In the genomic region with DNA sequence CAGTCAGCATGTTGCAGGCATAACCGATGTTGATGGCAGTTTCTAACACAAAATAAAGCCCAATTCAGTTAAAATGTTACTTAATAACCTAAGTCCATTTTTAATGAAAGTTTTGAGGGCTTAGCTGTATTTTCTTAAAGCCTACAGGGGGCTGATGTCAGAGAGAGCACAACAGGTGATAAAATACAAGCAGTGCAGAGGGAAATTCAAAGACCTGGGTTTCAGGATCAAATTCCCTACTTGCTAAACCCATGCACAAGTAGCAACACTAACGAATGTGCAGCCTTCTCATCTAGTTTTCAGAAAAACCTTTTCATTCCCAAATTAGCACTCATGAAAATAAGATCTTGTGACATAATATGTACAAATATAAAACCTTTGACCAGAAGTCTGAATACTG, we compare ENCODE assay signal across 1 cellular context.
TF ChIP-seq lines count a peak whose summit lies in the region.

No MANE protein-coding gene starts in this region.

TF ChIP-seq in IMR-90, 13 proteins besides CTCF, POLR2A, EP300 and RAD21 (continued from another document):
- TF ChIP-seq, protein P1, sequence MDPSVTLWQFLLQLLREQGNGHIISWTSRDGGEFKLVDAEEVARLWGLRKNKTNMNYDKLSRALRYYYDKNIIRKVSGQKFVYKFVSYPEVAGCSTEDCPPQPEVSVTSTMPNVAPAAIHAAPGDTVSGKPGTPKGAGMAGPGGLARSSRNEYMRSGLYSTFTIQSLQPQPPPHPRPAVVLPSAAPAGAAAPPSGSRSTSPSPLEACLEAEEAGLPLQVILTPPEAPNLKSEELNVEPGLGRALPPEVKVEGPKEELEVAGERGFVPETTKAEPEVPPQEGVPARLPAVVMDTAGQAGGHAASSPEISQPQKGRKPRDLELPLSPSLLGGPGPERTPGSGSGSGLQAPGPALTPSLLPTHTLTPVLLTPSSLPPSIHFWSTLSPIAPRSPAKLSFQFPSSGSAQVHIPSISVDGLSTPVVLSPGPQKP (IDR thresholded peaks at IDR 0.05; ENCODE audit: borderline replicate concordance, low read depth, low read length) = no peak
- no peak for TF ChIP-seq MAFK (IDR thresholded peaks at IDR 0.05; ENCODE audit: low read depth, low read length)
- no peak for TF ChIP-seq CEBPB (IDR thresholded peaks at IDR 0.05; ENCODE audit: low read depth, low read length)
- TF ChIP-seq MAZ (IDR thresholded peaks at IDR 0.05; ENCODE audit: borderline replicate concordance, low read depth, low read length) = no peak
